8 cellular contexts compared by ENCODE assay signal in genomic region chr17:45585037-45585437, GRCh38.
DNase-seq lines count a peak whose midpoint lies in the region; ATAC-seq and TF ChIP-seq lines count a peak whose summit lies in the region.
"Not testable (repeated sequence)": the region's sequence is repeated elsewhere in the genome, so short reads cannot be mapped to it uniquely, and the experiment has no call there.

No MANE protein-coding gene starts in this region.

- ATAC-seq in HCT116 = peak; percentile 76

- peak overlapping the region; percentile 78 for H3K4me2 ChIP-seq in HCT116 (ENCODE audit: low read length)

- RAD21 ChIA-PET in HCT116 (lab: Charles Lee; ENCODE audit: low non-redundant PET in 1 of 2, low total read pairs in 2 of 2, uncharacterized antibody in 2 of 2, unreplicated experiment in 2 of 2) = interaction anchor here in 1 of 2 experiments (0.7 kb wide), 1 partner anchor 160 kb away, joined by 3 read pairs; no protein-coding TSS in a partner anchor

- POLR2A ChIA-PET in HCT116 (lab: Charles Lee) = not testable (repeated sequence)

- peaks cover 45% of the 10 kb centered on the region for H3K79me2 ChIP-seq in HCT116 (ENCODE audit: insufficient read depth, low read length)

- H3K27ac ChIP-seq in HCT116 (ENCODE audit: low read depth, low read length) = peak overlapping the region; percentile 90
- H3K27ac ChIP-seq in thymus (ENCODE audit: low read depth) = peak overlapping the region; percentile 98

- TF ChIP-seq CTCF in GM12874 (IDR thresholded peaks at IDR 0.05; ENCODE audit: insufficient read depth, low read depth, low read length) (peak; percentile 56), HCT116 (IDR thresholded peaks at IDR 0.05 in 2 of 3, conservative IDR thresholded peaks at IDR 0.05 in 1 of 3; ENCODE audit: borderline replicate concordance in 1 of 3, insufficient read depth in 1 of 3, low read depth in 2 of 3, low read length in 2 of 3) (peak in 2 of 3 experiments; percentile 28 to 34; a peak in 3 of 6 replicates)

- H3K4me3 ChIP-seq in HCT116 (replicated peaks in 1 of 2; ENCODE audit: low read depth in 1 of 2, low read length in 2 of 2) (peak overlapping the region; percentile 54 to 66), thymus (ENCODE audit: low read length) (peak overlapping the region; percentile 89)

- not testable (repeated sequence) for H4K20me1 ChIP-seq in HCT116 (ENCODE audit: insufficient read depth)

- peak; percentile 37 for TF ChIP-seq POLR2A in HCT116 (IDR thresholded peaks at IDR 0.05; ENCODE audit: borderline replicate concordance, extremely low read depth, insufficient read depth, insufficient read length)

- not testable (repeated sequence) for H3K9me3 ChIP-seq in HCT116 (ENCODE audit: control insufficient read depth in 1 of 2, insufficient read depth in 1 of 2, low read depth in 1 of 2, low read length in 2 of 2); thymus (ENCODE audit: control insufficient read depth)

- H3K9ac ChIP-seq in HCT116 (ENCODE audit: low read length) = peak overlapping the region; percentile 73

- CTCF ChIA-PET in HCT116 (lab: Charles Lee) = interaction anchor here (1.5 kb wide), 1 partner anchor 608 kb away, joined by 3 read pairs; the partner anchor contains the start of gene KANSL1

- peak; percentile 67 for DNase-seq in HCT116 (ENCODE audit: low read depth, low spot score)
- DNase-seq in activated CD4-positive, alpha-beta T cell treated with anti-CD3 and anti-CD28 coated beads, Interleukin-2, amount 50 U/mL, for 4 hours = peak; percentile 82 to 83
- DNase-seq in cerebellum (ENCODE audit: low spot score) = peak; percentile 77
- DNase-seq in iPS-NIHi11 (ENCODE audit: low spot score) = peak; percentile 82
- peak; percentile 56 for DNase-seq in renal cortical epithelial cell (ENCODE audit: low read depth)

- H3K27me3 ChIP-seq in HCT116 (ENCODE audit: insufficient read depth, low read length); thymus (ENCODE audit: control insufficient read depth, insufficient read depth): not testable (repeated sequence)

- H2AFZ ChIP-seq in HCT116 (ENCODE audit: low read depth, low read length, poor library complexity, severe bottlenecking) = not testable (repeated sequence)

- TSS peak; percentile 69 for BruUV-seq in HCT116 (replicated peaks; lab: Mats Ljungman, UMichigan)

- not testable (repeated sequence) for H3K36me3 ChIP-seq in HCT116 (ENCODE audit: control insufficient read depth in 1 of 2, insufficient read depth in 2 of 2, low read length in 2 of 2); thymus (ENCODE audit: control insufficient read depth, insufficient read depth)

- H3K9me2 ChIP-seq in HCT116 (ENCODE audit: insufficient read depth) = not testable (repeated sequence)

- TF ChIP-seq EP300 in Ishikawa (IDR thresholded peaks at IDR 0.05; ENCODE audit: borderline replicate concordance) = not testable (repeated sequence)

- under 1% methylated on average over 38 of the region's 40 CpGs for WGBS in thymus

- peaks cover 10 to 24% of the 10 kb centered on the region in 2 experiments; a peak in 3 of 4 replicates for H3K4me1 ChIP-seq in HCT116 (ENCODE audit: control insufficient read depth in 1 of 2, insufficient read depth in 2 of 2, low read length in 2 of 2)
- H3K4me1 ChIP-seq in thymus (ENCODE audit: control insufficient read depth, insufficient read depth, low read length) = not testable (repeated sequence)

- intact Hi-C loops in HCT116 (cut with micrococcal nuclease) = loop anchor here (2.0 kb wide), 1 partner anchor 156 kb away; no protein-coding TSS in a partner anchor

- not testable (repeated sequence) for TF ChIP-seq RAD21 in HCT116 (IDR thresholded peaks at IDR 0.05; ENCODE audit: low read depth); Ishikawa (IDR thresholded peaks at IDR 0.05; ENCODE audit: low read depth)

TF ChIP-seq in HCT116, 20 proteins besides CTCF, POLR2A, EP300 and RAD21:
- TF ChIP-seq POLR2AphosphoS5 (IDR thresholded peaks at IDR 0.05; ENCODE audit: low read depth, low read length) (peak; percentile 76), ZFX (IDR thresholded peaks at IDR 0.05) (peak; percentile 61; the same call in 1 of the 2 replicates), SIN3A (IDR thresholded peaks at IDR 0.05; ENCODE audit: low read depth) (peak; percentile 80; the same call in 1 of the 2 replicates), YY1 (IDR thresholded peaks at IDR 0.05; ENCODE audit: extremely low read depth, insufficient replicate concordance, low read depth, low read length) (peak; percentile 85), CBX3 (IDR thresholded peaks at IDR 0.05; ENCODE audit: low read depth) (peak; percentile 55; the same call in 1 of the 2 replicates), MAX (IDR thresholded peaks at IDR 0.05) (peak; percentile 70)

TF ChIP-seq in Ishikawa, 13 proteins besides CTCF, POLR2A, EP300 and RAD21:
- peak; percentile 57; the same call in 1 of the 2 replicates for TF ChIP-seq MAX (IDR thresholded peaks at IDR 0.05)
- TF ChIP-seq YY1 (IDR thresholded peaks at IDR 0.05; ENCODE audit: low read depth) = peak; percentile 78; the same call in 1 of the 2 replicates
- peak; percentile 55 for TF ChIP-seq TAF1 (IDR thresholded peaks at IDR 0.05; ENCODE audit: low read depth)
- TF ChIP-seq, protein P1, sequence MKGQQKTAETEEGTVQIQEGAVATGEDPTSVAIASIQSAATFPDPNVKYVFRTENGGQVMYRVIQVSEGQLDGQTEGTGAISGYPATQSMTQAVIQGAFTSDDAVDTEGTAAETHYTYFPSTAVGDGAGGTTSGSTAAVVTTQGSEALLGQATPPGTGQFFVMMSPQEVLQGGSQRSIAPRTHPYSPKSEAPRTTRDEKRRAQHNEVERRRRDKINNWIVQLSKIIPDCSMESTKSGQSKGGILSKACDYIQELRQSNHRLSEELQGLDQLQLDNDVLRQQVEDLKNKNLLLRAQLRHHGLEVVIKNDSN (IDR thresholded peaks at IDR 0.05) = peak; percentile 95

Comparison
In these comparisons a context has a peak if more than half of its experiments do, and no peak if none do; other contexts are left out.
1. Peak in every context shown above with its lines: DNase-seq, ATAC-seq, H3K4me3 ChIP-seq and H3K27ac ChIP-seq.